ENCODE assay signal across 1 cellular context in the genomic region with DNA sequence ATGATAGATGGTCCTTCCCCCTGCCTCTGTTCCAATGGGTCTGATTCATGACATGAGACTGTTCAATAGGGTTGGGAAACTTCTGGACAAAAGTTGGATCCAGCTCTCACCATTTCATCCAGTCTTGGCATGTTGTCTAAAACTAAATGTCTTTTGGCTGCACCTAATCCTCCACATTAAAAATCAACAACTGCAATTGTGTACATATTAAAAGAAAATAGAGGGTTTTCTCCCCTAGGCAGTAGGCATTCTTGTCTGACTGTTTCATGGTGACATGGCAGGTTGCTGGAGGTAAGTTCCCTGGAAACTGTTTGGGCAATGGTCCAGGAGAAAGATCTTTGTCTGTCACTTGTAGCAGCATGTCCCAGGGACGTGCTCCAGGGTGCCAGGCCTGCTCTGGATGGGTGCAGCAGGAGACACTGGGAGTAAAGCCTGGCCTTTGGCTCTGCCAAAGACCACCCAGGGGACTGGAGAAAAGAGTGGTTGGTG.
TF ChIP-seq lines count a peak whose summit lies in the region.

No MANE protein-coding gene starts in this region.

TF ChIP-seq in GM23338, 12 proteins besides CTCF, POLR2A, EP300 and RAD21:
- TF ChIP-seq STAT1 (IDR thresholded peaks at IDR 0.05; ENCODE audit: unreplicated experiment) (no peak), EZH2phosphoT487 (IDR thresholded peaks at IDR 0.05; ENCODE audit: unreplicated experiment) (no peak)
